In the genomic region with DNA sequence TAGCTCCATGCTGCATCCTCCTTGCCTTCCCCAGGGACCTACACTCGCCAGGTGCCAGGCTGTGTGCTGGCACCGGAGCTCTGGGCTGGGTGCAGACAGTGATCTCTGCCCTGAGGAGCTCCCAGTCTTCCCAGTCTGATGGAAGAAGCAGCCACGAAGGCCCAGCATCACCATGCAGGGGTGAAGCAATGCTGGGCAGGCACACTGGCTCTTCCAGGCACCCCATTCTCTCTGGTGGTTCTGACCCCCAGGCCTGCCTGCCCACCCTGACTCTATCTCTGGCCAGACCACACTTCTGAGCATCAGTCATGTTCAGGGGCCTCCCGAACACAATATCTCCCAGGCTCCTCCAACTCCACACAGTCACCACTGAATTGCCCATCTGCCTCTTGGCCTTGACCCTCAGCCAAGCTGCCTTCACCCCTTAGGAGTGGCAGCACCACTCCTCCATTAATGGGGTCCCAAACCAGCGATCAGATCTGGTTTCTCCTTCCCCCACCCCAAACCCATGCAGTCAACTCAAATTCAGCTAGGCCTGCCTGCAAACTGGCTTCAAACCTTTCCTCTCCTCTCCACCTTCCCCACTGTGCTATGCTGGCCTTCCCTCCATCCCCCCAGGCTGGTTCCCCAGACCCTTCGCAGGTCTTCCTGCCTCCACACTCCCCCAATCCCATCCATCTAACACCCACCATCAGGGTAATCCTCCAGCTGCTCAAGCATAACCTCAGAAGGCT, we compare ENCODE assay signal across 17 cellular contexts.
"Had no signal": no experiment of that assay in that cellular context is flagged by ENCODE, and none has a peak within 500 bp of the region (broad histone marks: within the 10 kb centered on the region; RNA-seq: fewer than 3 reads in every experiment).

No MANE protein-coding gene starts in this region.

- H3K4me2 ChIP-seq: hepatocyte had no signal

- DNase-seq: colonic mucosa; dermis blood vessel endothelial cell; foreskin keratinocyte; kidney; left cardiac atrium; left ventricle myocardium superior; mesendoderm; naive thymus-derived CD4-positive, alpha-beta T cell; ovary; right cardiac atrium; small intestine; stimulated activated CD4-positive, alpha-beta T cell treated with anti-CD3 and anti-CD28 coated beads, Interleukin-12 subunit alpha, Interleukin-12 subunit beta, amount 100 ng/mL, for 4 hours; stimulated activated CD4-positive, alpha-beta T cell treated with anti-CD3 and anti-CD28 coated beads, Interleukin-2, amount 100 ng/mL, for 48 hours; stimulated activated naive CD4-positive, alpha-beta T cell treated with Interleukin-2 at 50 U/mL for 16 hours; trophoblast cell had no signal

- H3K36me3 ChIP-seq: colonic mucosa, ovary had no signal

- H3K9me3 ChIP-seq: colonic mucosa, ovary had no signal

- H2AFZ ChIP-seq: hepatocyte had no signal

- H3K4me1 ChIP-seq: colonic mucosa, foreskin keratinocyte had no signal

- ATAC-seq: foreskin keratinocyte; left cardiac atrium; left ventricle myocardium superior; naive thymus-derived CD4-positive, alpha-beta T cell; right cardiac atrium had no signal

- H3K4me3 ChIP-seq: colonic mucosa, hepatocyte, ovary had no signal

- H3K27ac ChIP-seq: colonic mucosa, foreskin keratinocyte, hepatocyte, ovary had no signal

- H3K27me3 ChIP-seq: ovary had no signal

- H3K27ac Mint-ChIP-seq: naive thymus-derived CD4-positive, alpha-beta T cell; progenitor cell of endocrine pancreas had no signal
